In genomic region chr2:100610381-100610831, GRCh38 we compare ENCODE assay signal across 8 cellular contexts. TPM values are rescaled to one million over a fixed set of nuclear protein-coding genes. Genes with fewer than 3 reads are reported as not detected.
DNase-seq lines count a peak whose midpoint lies in the region; ATAC-seq, FAIRE-seq and TF ChIP-seq lines count a peak whose summit lies in the region.

No MANE protein-coding gene starts in this region.

- H3K56ac ChIP-seq in H1 (replicated peaks; ENCODE audit: insufficient read length, low read depth, low read length) = no peak overlapping the region

- H2BK120ac ChIP-seq in H1 (replicated peaks; ENCODE audit: low read depth, low read length) = no peak overlapping the region

- no peaks in the 10 kb centered on the region for H3K27me3 ChIP-seq in H1 (replicated peaks in 1 of 4; ENCODE audit: control insufficient read depth in 3 of 4, extremely low read depth in 1 of 4, insufficient read depth in 3 of 4, low read length in 3 of 4)

- H3K4me1 ChIP-seq in H1 (replicated peaks in 1 of 4; ENCODE audit: control insufficient read depth in 3 of 4, insufficient read depth in 4 of 4, low read length in 3 of 4) = peaks cover 0 to 4% (median 2%) of the 10 kb centered on the region in 4 experiments; a peak in 2 of 7 replicates
- no peaks in the 10 kb centered on the region for H3K4me1 ChIP-seq in mucosa of descending colon (ENCODE audit: low read depth)

- H4K91ac ChIP-seq in H1 (replicated peaks; ENCODE audit: insufficient read length, low read length) = no peak overlapping the region

- no peaks in the 10 kb centered on the region for H4K20me1 ChIP-seq in H1 (replicated peaks in 1 of 2; ENCODE audit: control insufficient read depth in 1 of 2, insufficient read depth in 2 of 2, low read length in 2 of 2)

- peak; percentile 43 for DNase-seq in AG10803 (ENCODE audit: low read depth)
- peak; percentile 31 for DNase-seq in NCI-H748 treated with DMSO at 0.1 percent for 48 hours (lab: John Stamatoyannopoulos, UW)
- DNase-seq in activated CD8-positive, alpha-beta memory T cell treated with anti-CD3 and anti-CD28 coated beads for 1 hour (ENCODE audit: extremely low read depth in 1 of 2, low read depth in 1 of 2) = peak; percentile 56 to 64
- peak; percentile 36 to 85 for DNase-seq in H1 (ENCODE audit: low read depth in 1 of 2, low spot score in 2 of 2)
- DNase-seq in mucosa of descending colon = peak; percentile 56 to 71 (median 69)
- peak; percentile 55 to 67 for DNase-seq in stimulated activated CD8-positive, alpha-beta memory T cell treated with anti-CD3 and anti-CD28 coated beads, Interleukin-7, amount 100 ng/mL, for 1 hour (ENCODE audit: low read depth in 2 of 2)

- peak; percentile 42 for FAIRE-seq in H1 (lab: Jason Lieb, UNC)

- no peaks in the 10 kb centered on the region for H3K79me2 ChIP-seq in H1 (ENCODE audit: control insufficient read depth in 1 of 2, insufficient read depth in 2 of 2, low read length in 2 of 2)

- H3K27ac ChIP-seq in H1 (ENCODE audit: low read depth, low read length) = no peak overlapping the region

- POLR2A ChIA-PET in H1 (lab: Charles Lee; ENCODE audit: partially characterized antibody) = interaction anchor here (1.8 kb wide), 1 partner anchor 392 kb away, joined by 6 read pairs; the partner anchor contains the start of gene RPL31

- no peak overlapping the region for H3K14ac ChIP-seq in H1 (ENCODE audit: insufficient read length)

- peak; percentile 81 for TF ChIP-seq CTCF in AG10803 (conservative IDR thresholded peaks at IDR 0.05; ENCODE audit: low read length)
- TF ChIP-seq CTCF in H1 (IDR thresholded peaks at IDR 0.05; ENCODE audit: control extremely low read depth in 1 of 3, insufficient read depth in 1 of 3, low read depth in 1 of 3, low read length in 3 of 3) = peak; percentile 85 to 91 (median 89)
- no peak for TF ChIP-seq CTCF in mucosa of descending colon (IDR thresholded peaks at IDR 0.05)

- no peak overlapping the region for H2BK15ac ChIP-seq in H1 (ENCODE audit: low read length)

- no peak overlapping the region for H3K23ac ChIP-seq in H1 (ENCODE audit: insufficient read length)

- 45% methylated on average over 13 of the region's 13 CpGs; no CpG with 5 or more reads in 1 of the 2 experiments for WGBS in H1 (ENCODE audit: extremely low coverage in 1 of 2, insufficient coverage in 1 of 2, insufficient read length in 1 of 2, insufficient replicate concordance in 2 of 2, low coverage in 1 of 2, low lambda C conversion rate in 2 of 2, missing lambda C conversion rate in 1 of 2), 2 experiments

- H3K4me3 ChIP-seq in AG10803 (ENCODE audit: low read length) (no peak overlapping the region), H1 (ENCODE audit: extremely low read depth in 1 of 4, insufficient read depth in 2 of 4, low read depth in 3 of 4, low read length in 4 of 4) (no peak overlapping the region), mucosa of descending colon (no peak overlapping the region)

- H3K9me3 ChIP-seq in H1 (ENCODE audit: insufficient read depth in 2 of 2, low read depth in 1 of 2, low read length in 1 of 2) = no peaks in the 10 kb centered on the region
- H3K9me3 ChIP-seq in mucosa of descending colon = no peaks in the 10 kb centered on the region

- no peak overlapping the region for H3K4me2 ChIP-seq in H1 (ENCODE audit: insufficient read depth in 1 of 2, low read depth in 2 of 2, low read length in 2 of 2)

- no peak for TF ChIP-seq EP300 in H1 (IDR thresholded peaks at IDR 0.05; ENCODE audit: borderline replicate concordance in 1 of 2, low read depth in 2 of 2, low read length in 2 of 2)

- H3K18ac ChIP-seq in H1 (ENCODE audit: extremely low read depth, low read length) = no peak overlapping the region

- no peaks in the 10 kb centered on the region for H3K36me3 ChIP-seq in H1 (ENCODE audit: control insufficient read depth in 2 of 4, insufficient read depth in 4 of 4, low read length in 3 of 4)
- H3K36me3 ChIP-seq in mucosa of descending colon (ENCODE audit: low read depth) = no peaks in the 10 kb centered on the region

- H2BK5ac ChIP-seq in H1 (ENCODE audit: low read depth, low read length) = no peak overlapping the region

- no peak overlapping the region for H3K4ac ChIP-seq in H1 (replicated peaks; ENCODE audit: insufficient read length, low read depth, low read length)

- ATAC-seq in GM19463 (IDR thresholded peaks at IDR 0.05; ENCODE audit: unreplicated experiment) = peak; percentile 44
- peak; percentile 73 for ATAC-seq in mucosa of descending colon
- ATAC-seq in HG03520 (IDR thresholded peaks at IDR 0.05; ENCODE audit: unreplicated experiment) = no peak

- H2BK20ac ChIP-seq in H1 (ENCODE audit: low read length) = no peak overlapping the region

- no peak overlapping the region for H4K5ac ChIP-seq in H1 (ENCODE audit: insufficient read length, low read depth, low read length)

- H3K9ac ChIP-seq in H1 (replicated peaks in 1 of 4; ENCODE audit: extremely low read depth in 1 of 4, low read depth in 3 of 4, low read length in 3 of 4) = no peak overlapping the region

- H2AK5ac ChIP-seq in H1 (ENCODE audit: low read depth, low read length) = no peak overlapping the region

- H2BK12ac ChIP-seq in H1 (ENCODE audit: low read depth, low read length) = no peak overlapping the region

- intact Hi-C loops in mucosa of descending colon (cut with DNase I, micrococcal nuclease) = loop anchor here in 1 of 2 donors (5.0 kb wide), 1 partner anchor 372 kb away; no protein-coding TSS in a partner anchor

- no peaks in the 10 kb centered on the region for H3K23me2 ChIP-seq in H1 (ENCODE audit: low read depth, low read length)

- no peak overlapping the region; the same call in 1 of the 2 replicates for H4K8ac ChIP-seq in H1 (ENCODE audit: extremely low read depth, insufficient read depth, low read length)

- TF ChIP-seq RAD21 in H1 (IDR thresholded peaks at IDR 0.05 in 1 of 2, conservative IDR thresholded peaks at IDR 0.05 in 1 of 2; ENCODE audit: low read depth in 2 of 2, low read length in 2 of 2) = peak; percentile 97 to 98

- CTCF ChIA-PET in H1 (lab: Charles Lee; ENCODE audit: partially characterized antibody) = interaction anchor here (0.6 to 2.2 kb wide), 33 partner anchors 8 to 607 kb away, joined by 3 to 13 read pairs (median 3); no protein-coding TSS in a partner anchor

- TF ChIP-seq POLR2A in H1 (IDR thresholded peaks at IDR 0.05; ENCODE audit: control extremely low read depth in 1 of 2, low read depth in 2 of 2, low read length in 2 of 2) = no peak

- H3K79me1 ChIP-seq in H1 (ENCODE audit: low read depth, low read length) = no peaks in the 10 kb centered on the region

- H2AFZ ChIP-seq in H1 (ENCODE audit: low read length) = no peak overlapping the region

TF ChIP-seq in H1, 55 proteins besides CTCF, POLR2A, EP300 and RAD21:
- no peak for TF ChIP-seq E2F6 (IDR thresholded peaks at IDR 0.05)
- no peak for TF ChIP-seq TAF7 (optimal IDR thresholded peaks at IDR 0.05; ENCODE audit: borderline replicate concordance, low read depth, low read length)
- TF ChIP-seq SIN3A (conservative IDR thresholded peaks at IDR 0.05 in 1 of 2, IDR thresholded peaks at IDR 0.05 in 1 of 2; ENCODE audit: low read depth in 1 of 2, low read length in 2 of 2) = no peak
- TF ChIP-seq TCF12 (IDR thresholded peaks at IDR 0.05; ENCODE audit: low read depth, low read length) = no peak
- no peak for TF ChIP-seq SIRT6 (IDR thresholded peaks at IDR 0.05; ENCODE audit: low read length)
- TF ChIP-seq BACH1 (IDR thresholded peaks at IDR 0.05; ENCODE audit: low read length) = no peak
- TF ChIP-seq CBX5 (IDR thresholded peaks at IDR 0.05; ENCODE audit: low read depth, low read length) = no peak
- TF ChIP-seq ATF3 (IDR thresholded peaks at IDR 0.05; ENCODE audit: insufficient read depth, low read depth, low read length) = no peak
- TF ChIP-seq TBP (IDR thresholded peaks at IDR 0.05; ENCODE audit: low read depth, low read length) = no peak
- TF ChIP-seq MAX (IDR thresholded peaks at IDR 0.05) = no peak
- TF ChIP-seq FOSL1 (IDR thresholded peaks at IDR 0.05; ENCODE audit: insufficient read depth, low read depth, low read length) = no peak
- no peak for TF ChIP-seq SP1 (IDR thresholded peaks at IDR 0.05; ENCODE audit: low read depth, low read length)
- TF ChIP-seq EGR1 (IDR thresholded peaks at IDR 0.05; ENCODE audit: borderline replicate concordance, low read depth, low read length) = no peak
- TF ChIP-seq EZH2 (IDR thresholded peaks at IDR 0.05; ENCODE audit: low read depth, low read length, severe bottlenecking) = no peak
- no peak for TF ChIP-seq KDM4A (IDR thresholded peaks at IDR 0.05; ENCODE audit: low read depth, low read length, severe bottlenecking)
- TF ChIP-seq GABPA (IDR thresholded peaks at IDR 0.05; ENCODE audit: borderline replicate concordance, insufficient read depth, low read length) = no peak
- no peak for TF ChIP-seq ASH2L (IDR thresholded peaks at IDR 0.05; ENCODE audit: low read length)
- TF ChIP-seq SRF (IDR thresholded peaks at IDR 0.05; ENCODE audit: low read depth, low read length) = no peak

RNA-seq across cellular contexts. Expression of gene PDCL3, which starts 47.6 kb away (rescaled TPM):
- 29.4 TPM in 2 replicates for total RNA-seq in H1 (2021; fragmentation: NEBNext Ultra II Directional; extraction: Animal tissue kit (Norgen Biotek cat#: 25700))
- 9.5 and 19.8 TPM in 2 replicates for polyA plus RNA-seq in H1 (2011; rRNA removed)
- 24.7 TPM for polyA plus RNA-seq in H1 (2011; cell fraction: cytosol; rRNA removed)
- 3.8 TPM for polyA plus RNA-seq in H1 (2011; cell fraction: nucleus; rRNA removed)
- 31.3 to 48.6 TPM (median 33.8 TPM) in 4 replicates for polyA plus RNA-seq in H1 (2012, experiment 1 of 2)
- 12.3 TPM for polyA plus RNA-seq in H1 (2012, experiment 2 of 2)
- 26.4 TPM for polyA plus RNA-seq in H1 (2013, experiment 1 of 2)
- 27.4 TPM for polyA plus RNA-seq in H1 (2013, experiment 2 of 2)
- polyA minus RNA-seq in H1 (2011; rRNA and poly(A)+ RNA removed) = 7.6 and 9.7 TPM in 2 replicates
- 7.1 TPM for polyA minus RNA-seq in H1 (2011; cell fraction: cytosol; rRNA and poly(A)+ RNA removed)
- 8.5 TPM for polyA minus RNA-seq in H1 (2011; cell fraction: nucleus; rRNA and poly(A)+ RNA removed)
- 10 to 100 TPM; 17.9 to 31.6 (median 20.1) TPM for total RNA-seq in mucosa of descending colon
